ENCODE assay signal across 6 cellular contexts in genomic region chr2:219254590-219255219, GRCh38. TPM values are rescaled to one million over a fixed set of nuclear protein-coding genes. Genes with fewer than 3 reads are reported as not detected.
DNase-seq lines count a peak whose midpoint lies in the region; ATAC-seq lines count a peak whose summit lies in the region.

No MANE protein-coding gene starts in this region.

- no peaks in the 10 kb centered on the region for H3K9me3 Mint-ChIP-seq in activated naive CD8-positive, alpha-beta T cell treated with anti-CD3 and anti-CD28 coated beads for 36 hours

- H3K36me3 ChIP-seq in mucosa of rectum (ENCODE audit: control insufficient read depth in 2 of 2, insufficient read depth in 2 of 2, low read length in 2 of 2) = peaks cover 10 to 14% of the 10 kb centered on the region in 2 donors

- H3K27me3 Mint-ChIP-seq in activated naive CD8-positive, alpha-beta T cell treated with anti-CD3 and anti-CD28 coated beads for 36 hours = no peaks in the 10 kb centered on the region

- no peaks in the 10 kb centered on the region for H3K9me3 ChIP-seq in mucosa of rectum (ENCODE audit: control insufficient read depth in 2 of 2, low read length in 2 of 2)

- H3K27me3 ChIP-seq in mucosa of rectum (ENCODE audit: control insufficient read depth in 2 of 2, insufficient read depth in 2 of 2, low read length in 2 of 2) = peaks cover 0 to 2% of the 10 kb centered on the region in 2 donors

- peak overlapping the region; percentile 82 to 86 for H3K9ac ChIP-seq in mucosa of rectum (ENCODE audit: low read depth in 1 of 2, low read length in 2 of 2)

- peaks cover 34 to 37% of the 10 kb centered on the region in 2 donors for H3K4me1 ChIP-seq in mucosa of rectum (ENCODE audit: control insufficient read depth in 2 of 2, insufficient read depth in 2 of 2, low read length in 2 of 2)

- peak overlapping the region; percentile 67 to 89 for H3K27ac ChIP-seq in mucosa of rectum (ENCODE audit: low read depth in 2 of 2, low read length in 2 of 2)

- H3K27ac Mint-ChIP-seq in activated naive CD8-positive, alpha-beta T cell treated with anti-CD3 and anti-CD28 coated beads for 36 hours = peak overlapping the region; percentile 95

- peaks cover 26% of the 10 kb centered on the region for H3K36me3 Mint-ChIP-seq in activated naive CD8-positive, alpha-beta T cell treated with anti-CD3 and anti-CD28 coated beads for 36 hours

- peaks cover 36% of the 10 kb centered on the region for H3K4me1 Mint-ChIP-seq in activated naive CD8-positive, alpha-beta T cell treated with anti-CD3 and anti-CD28 coated beads for 36 hours

- peak overlapping the region; percentile 97 for H3K4me3 Mint-ChIP-seq in activated naive CD8-positive, alpha-beta T cell treated with anti-CD3 and anti-CD28 coated beads for 36 hours

- peak overlapping the region; percentile 68 to 89 for H3K4me3 ChIP-seq in mucosa of rectum (ENCODE audit: low read length in 2 of 2)

- DNase-seq in activated naive CD8-positive, alpha-beta T cell treated with anti-CD3 and anti-CD28 coated beads for 36 hours = peak; percentile 42
- DNase-seq in nucleus accumbens (lab: John Stamatoyannopoulos, UW) (no peak), Ammon's horn (ENCODE audit: low spot score) (no peak)

- ATAC-seq in GM18873 (IDR thresholded peaks at IDR 0.05; ENCODE audit: low FRiP score, unreplicated experiment) = peak; percentile 19
- ATAC-seq in HG03565 (IDR thresholded peaks at IDR 0.05; ENCODE audit: unreplicated experiment) = peak; percentile 17

RNA-seq across cellular contexts. Expression of gene TUBA4A, which starts 1.0 kb away (rescaled TPM):
- 100 to 1,000 TPM; 208 to 212 TPM for total RNA-seq in activated naive CD8-positive, alpha-beta T cell treated with anti-CD3 and anti-CD28 coated beads for 36 hours

RNA-seq across cellular contexts. Expression of gene TUBA4B, which starts 1.7 kb away (rescaled TPM):
- not detected for total RNA-seq in activated naive CD8-positive, alpha-beta T cell treated with anti-CD3 and anti-CD28 coated beads for 36 hours

RNA-seq across cellular contexts. Expression of gene STK16, which starts 9.4 kb away (rescaled TPM):
- 10 to 100 TPM; 27.8 to 30.7 TPM for total RNA-seq in activated naive CD8-positive, alpha-beta T cell treated with anti-CD3 and anti-CD28 coated beads for 36 hours

RNA-seq across cellular contexts. Expression of gene GLB1L, which starts 9.5 kb away (rescaled TPM):
- 1 to 10 TPM; 1.6 to 3.0 TPM for total RNA-seq in activated naive CD8-positive, alpha-beta T cell treated with anti-CD3 and anti-CD28 coated beads for 36 hours

RNA-seq across cellular contexts. Expression of gene DNAJB2, which starts 24.5 kb away (rescaled TPM):
- total RNA-seq in activated naive CD8-positive, alpha-beta T cell treated with anti-CD3 and anti-CD28 coated beads for 36 hours = 10 to 100 TPM; 43.8 to 47.5 TPM
